ENCODE assay signal across 14 cellular contexts in genomic region chr14:22488522-22489246, GRCh38.
DNase-seq lines count a peak whose midpoint lies in the region; ATAC-seq, FAIRE-seq and TF ChIP-seq lines count a peak whose summit lies in the region.
"Had no signal": no experiment of that assay in that cellular context is flagged by ENCODE, and none has a peak within 500 bp of the region (broad histone marks: within the 10 kb centered on the region; RNA-seq: fewer than 3 reads in every experiment).

No MANE protein-coding gene starts in this region.

- no peaks in the 10 kb centered on the region for H3K4me1 ChIP-seq in effector memory CD4-positive, alpha-beta T cell (ENCODE audit: control insufficient read depth, insufficient read depth, low read length, poor library complexity, severe bottlenecking)

- H3K27ac ChIP-seq in effector memory CD4-positive, alpha-beta T cell (ENCODE audit: insufficient read depth, low read length, poor library complexity, severe bottlenecking) = peak overlapping the region; percentile 66
- H3K27ac ChIP-seq: HL-60, thoracic aorta, VCaP had no signal

- peak; percentile 6 for FAIRE-seq in D721Med (lab: Jason Lieb, UNC)

- H3K4me1 Mint-ChIP-seq in IgD-negative memory B cell = peaks cover 62 to 70% (median 69%) of the 10 kb centered on the region in 3 donors

- peak overlapping the region in 3 of 4 donors; percentile 27 to 84 (median 60) for H3K4me3 Mint-ChIP-seq in IgD-negative memory B cell

- H3K9me3 Mint-ChIP-seq in IgD-negative memory B cell = no peaks in the 10 kb centered on the region

- ATAC-seq in GM18868 (IDR thresholded peaks at IDR 0.05; ENCODE audit: unreplicated experiment) = peak; percentile 64
- ATAC-seq in GM19328 (IDR thresholded peaks at IDR 0.05; ENCODE audit: unreplicated experiment) = no peak

- intact Hi-C loops in head of caudate nucleus (cut with DNase I) = no loop called here

- DNase-seq in D721Med (ENCODE audit: insufficient read length, low spot score) (no peak), head of caudate nucleus (no peak), ecto neural progenitor cell (ENCODE audit: low spot score) (no peak), NCI-H748 treated with DMSO at 0.1 percent for 48 hours (lab: John Stamatoyannopoulos, UW) (no peak)
- DNase-seq in effector memory CD4-positive, alpha-beta T cell = no peak
- DNase-seq: Caco-2, MM.1S, NCI-H446 had no signal

- no peak for TF ChIP-seq CTCF in D721Med (IDR thresholded peaks at IDR 0.05; ENCODE audit: insufficient read depth, missing control alignments)

- H3K27me3 ChIP-seq in effector memory CD4-positive, alpha-beta T cell (replicated peaks; ENCODE audit: control insufficient read depth, insufficient read depth, low read length, poor library complexity, severe bottlenecking) = no peaks in the 10 kb centered on the region

- H3K36me3 Mint-ChIP-seq in IgD-negative memory B cell = no peaks in the 10 kb centered on the region

- peaks cover 41% of the 10 kb centered on the region for H3K27me3 Mint-ChIP-seq in IgD-negative memory B cell

- H3K4me3 ChIP-seq in effector memory CD4-positive, alpha-beta T cell (ENCODE audit: insufficient read depth, low read depth, low read length, poor library complexity, severe bottlenecking) = peak overlapping the region; percentile 32
- H3K4me3 ChIP-seq: thoracic aorta had no signal

- H3K27ac Mint-ChIP-seq in IgD-negative memory B cell = peak overlapping the region in 2 of 3 donors; percentile 66 to 81

- no peaks in the 10 kb centered on the region for H3K9me3 ChIP-seq in effector memory CD4-positive, alpha-beta T cell (ENCODE audit: control insufficient read depth, low read length)
- H3K9me3 ChIP-seq: Caco-2, thoracic aorta had no signal

- H3K36me3 ChIP-seq in effector memory CD4-positive, alpha-beta T cell (ENCODE audit: control insufficient read depth, insufficient read depth, low read length) = no peaks in the 10 kb centered on the region
- H3K36me3 ChIP-seq: thoracic aorta had no signal
